In genomic region chr11:67731583-67731982, GRCh38 we compare ENCODE assay signal across 11 cellular contexts. TPM values are rescaled to one million over a fixed set of nuclear protein-coding genes. Genes with fewer than 3 reads are reported as not detected.
DNase-seq lines count a peak whose midpoint lies in the region; ATAC-seq and TF ChIP-seq lines count a peak whose summit lies in the region.
"Had no signal": no experiment of that assay in that cellular context is flagged by ENCODE, and none has a peak within 500 bp of the region (broad histone marks: within the 10 kb centered on the region; RNA-seq: fewer than 3 reads in every experiment).

No MANE protein-coding gene starts in this region.

- no peak for TF ChIP-seq POLR2A in esophagus muscularis mucosa (IDR thresholded peaks at IDR 0.05; ENCODE audit: low read depth)

- CTCF ChIA-PET in activated naive CD4-positive, alpha-beta T cell treated with anti-CD3 and anti-CD28 coated beads, Interleukin-2, amount 10 ng/mL, durations not matched to agents 7 days and 5 days (lab: Charles Lee), result no interaction called here

- peaks cover 0 to 29% (median 7%) of the 10 kb centered on the region in 4 donors for H3K27me3 ChIP-seq in esophagus muscularis mucosa

- H3K4me1 Mint-ChIP-seq in activated naive CD4-positive, alpha-beta T cell treated with anti-CD3 and anti-CD28 coated beads, Interleukin-2, amount 10 ng/mL, durations not matched to agents 7 days and 5 days, result no peaks in the 10 kb centered on the region
- peaks cover 30% of the 10 kb centered on the region for H3K4me1 Mint-ChIP-seq in type B pancreatic cell (ENCODE audit: unreplicated experiment)

- H3K36me3 ChIP-seq in esophagus muscularis mucosa, result no peaks in the 10 kb centered on the region
- H3K36me3 ChIP-seq: left lung had no signal

- peak overlapping the region; percentile 48 for H3K4me3 Mint-ChIP-seq in activated naive CD4-positive, alpha-beta T cell treated with anti-CD3 and anti-CD28 coated beads, Interleukin-2, amount 10 ng/mL, durations not matched to agents 7 days and 5 days
- H3K4me3 Mint-ChIP-seq in type B pancreatic cell, result peak overlapping the region; percentile 48

- ATAC-seq in GM18867 (IDR thresholded peaks at IDR 0.05; ENCODE audit: unreplicated experiment), result no peak

- H3K27ac ChIP-seq in esophagus muscularis mucosa (replicated peaks in 1 of 4), result no peak overlapping the region
- H3K27ac ChIP-seq: left lung, parathyroid adenoma had no signal

- TF ChIP-seq CTCF in esophagus muscularis mucosa (IDR thresholded peaks at IDR 0.05) (no peak), type B pancreatic cell (conservative IDR thresholded peaks at IDR 0.05) (no peak)

- no peaks in the 10 kb centered on the region for H3K9me3 Mint-ChIP-seq in activated naive CD4-positive, alpha-beta T cell treated with anti-CD3 and anti-CD28 coated beads, Interleukin-2, amount 10 ng/mL, durations not matched to agents 7 days and 5 days
- H3K9me3 Mint-ChIP-seq in type B pancreatic cell, result peaks cover 8% of the 10 kb centered on the region

- H3K4me1 ChIP-seq in esophagus muscularis mucosa, result peaks cover 0 to 8% (median 3%) of the 10 kb centered on the region in 4 donors
- H3K4me1 ChIP-seq: left lung had no signal

- H3K4me3 ChIP-seq in esophagus muscularis mucosa, result peak overlapping the region in 3 of 4 donors; percentile 11 to 31 (median 31)
- H3K4me3 ChIP-seq: left lung had no signal

- H3K27ac Mint-ChIP-seq in activated naive CD4-positive, alpha-beta T cell treated with anti-CD3 and anti-CD28 coated beads, Interleukin-2, amount 10 ng/mL, durations not matched to agents 7 days and 5 days, result no peak overlapping the region
- no peak overlapping the region for H3K27ac Mint-ChIP-seq in type B pancreatic cell

- no peak for TF ChIP-seq EP300 in esophagus muscularis mucosa (IDR thresholded peaks at IDR 0.05)

- peaks cover 19% of the 10 kb centered on the region for H3K27me3 Mint-ChIP-seq in activated naive CD4-positive, alpha-beta T cell treated with anti-CD3 and anti-CD28 coated beads, Interleukin-2, amount 10 ng/mL, durations not matched to agents 7 days and 5 days
- H3K27me3 Mint-ChIP-seq in type B pancreatic cell, result no peaks in the 10 kb centered on the region

- no peak for DNase-seq in activated naive CD4-positive, alpha-beta T cell treated with anti-CD3 and anti-CD28 coated beads, Interleukin-2, amount 10 ng/mL, durations not matched to agents 7 days and 5 days
- DNase-seq in activated naive CD4-positive, alpha-beta T cell treated with Interleukin-2 at 50 U/mL for 16 hours, result no peak
- DNase-seq in NCI-H2171 (lab: John Stamatoyannopoulos, UW) (peak; percentile 28), esophagus muscularis mucosa (ENCODE audit: extremely low spot score) (no peak), type B pancreatic cell (ENCODE audit: extremely low spot score, unreplicated experiment) (no peak), NCI-H82 (lab: John Stamatoyannopoulos, UW) (no peak), glomerular visceral epithelial cell (ENCODE audit: extremely low spot score) (no peak)

- intact Hi-C loops in esophagus muscularis mucosa (cut with DNase I), result no loop called here

- WGBS in esophagus muscularis mucosa, result 39% methylated on average over 13 of the region's 14 CpGs

- no peaks in the 10 kb centered on the region for H3K36me3 Mint-ChIP-seq in activated naive CD4-positive, alpha-beta T cell treated with anti-CD3 and anti-CD28 coated beads, Interleukin-2, amount 10 ng/mL, durations not matched to agents 7 days and 5 days
- no peaks in the 10 kb centered on the region for H3K36me3 Mint-ChIP-seq in type B pancreatic cell
- H3K36me3 Mint-ChIP-seq: CD14-positive monocyte had no signal

- H3K9me3 ChIP-seq in esophagus muscularis mucosa, result no peaks in the 10 kb centered on the region
- H3K9me3 ChIP-seq: left lung had no signal

RNA-seq across cellular contexts. Expression of gene ALDH3B2, which starts 57.2 kb away (rescaled TPM):
- total RNA-seq in esophagus muscularis mucosa (not detected), type B pancreatic cell (ENCODE audit: low replicate concordance) (4.8 and 9.4 TPM in 2 replicates)
